In the genomic region with DNA sequence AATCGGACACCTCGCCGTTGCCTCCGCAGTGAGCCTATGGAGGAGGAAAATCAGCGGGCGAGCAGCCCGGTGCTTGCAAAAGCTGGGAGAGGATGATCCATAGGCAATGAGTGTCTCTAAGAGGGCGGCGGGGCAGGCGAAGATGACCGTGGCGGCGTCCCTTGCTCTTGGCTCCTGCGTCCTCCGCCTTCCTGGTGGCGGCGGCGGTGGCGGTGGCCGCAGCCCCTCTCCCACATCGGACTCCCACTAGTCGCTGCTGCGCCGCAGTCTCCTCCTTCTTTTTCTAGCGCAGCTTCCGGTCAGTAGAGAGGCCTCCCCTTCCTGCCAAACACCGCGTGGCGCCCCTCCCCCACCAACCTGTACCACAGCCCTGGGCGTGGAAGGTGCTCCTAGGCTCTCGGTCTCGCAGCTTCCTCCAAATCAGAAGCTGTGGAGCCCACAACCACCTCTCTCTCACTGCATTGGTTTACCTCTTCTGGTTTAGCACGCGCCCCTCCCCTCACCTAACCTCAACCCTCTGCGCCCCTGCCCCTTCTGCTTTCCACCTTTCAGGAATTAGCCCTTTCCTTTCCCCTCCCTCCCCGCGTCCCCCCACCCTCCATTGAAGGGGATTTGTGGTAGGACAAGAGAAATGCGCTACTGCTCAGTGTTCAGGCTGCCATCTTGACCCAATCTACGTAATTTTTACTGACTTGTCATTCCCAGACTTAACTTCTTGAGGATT, we compare ENCODE assay signal across 1 cellular context.
TF ChIP-seq lines count a peak whose summit lies in the region.

A gene (minus strand): TSS at position 271 of the 724 bp plus-strand sequence. CDS start 594 bp downstream, outside the sequence.

TF ChIP-seq in GM12878, 131 proteins besides CTCF, POLR2A, EP300 and RAD21 (continued from another document and continues in another):
- TF ChIP-seq, protein P1, sequence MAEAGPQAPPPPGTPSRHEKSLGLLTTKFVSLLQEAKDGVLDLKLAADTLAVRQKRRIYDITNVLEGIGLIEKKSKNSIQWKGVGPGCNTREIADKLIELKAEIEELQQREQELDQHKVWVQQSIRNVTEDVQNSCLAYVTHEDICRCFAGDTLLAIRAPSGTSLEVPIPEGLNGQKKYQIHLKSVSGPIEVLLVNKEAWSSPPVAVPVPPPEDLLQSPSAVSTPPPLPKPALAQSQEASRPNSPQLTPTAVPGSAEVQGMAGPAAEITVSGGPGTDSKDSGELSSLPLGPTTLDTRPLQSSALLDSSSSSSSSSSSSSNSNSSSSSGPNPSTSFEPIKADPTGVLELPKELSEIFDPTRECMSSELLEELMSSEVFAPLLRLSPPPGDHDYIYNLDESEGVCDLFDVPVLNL (IDR thresholded peaks at IDR 0.05; ENCODE audit: low read depth, low read length), result no peak
- TF ChIP-seq TARDBP (IDR thresholded peaks at IDR 0.05; ENCODE audit: borderline replicate concordance) (peak; percentile 68; the same call in 1 of the 2 replicates), PAX5 (IDR thresholded peaks at IDR 0.05; ENCODE audit: borderline replicate concordance, low read depth, low read length) (no peak), NBN (IDR thresholded peaks at IDR 0.05) (no peak), MXI1 (IDR thresholded peaks at IDR 0.05; ENCODE audit: low read depth, low read length) (peak; percentile 38; the same call in 1 of the 2 replicates), ZNF622 (IDR thresholded peaks at IDR 0.05) (no peak), POU2F2 (IDR thresholded peaks at IDR 0.05; ENCODE audit: borderline replicate concordance, low read depth, low read length) (0 out of 3 replicates have a peak, but pooled peaks have one; percentile 20), CBFB (IDR thresholded peaks at IDR 0.05; ENCODE audit: low read depth) (no peak; the same call in 1 of the 2 replicates), ZZZ3 (IDR thresholded peaks at IDR 0.05; ENCODE audit: control insufficient read depth, insufficient read length, low read depth) (no peak), RUNX3 (IDR thresholded peaks at IDR 0.05; ENCODE audit: low read length) (peak; percentile 58), YY1 (IDR thresholded peaks at IDR 0.05; ENCODE audit: low read depth, low read length) (0 out of 2 replicates have a peak, but pooled peaks have one; percentile 23), RELA (IDR thresholded peaks at IDR 0.05; ENCODE audit: borderline replicate concordance, partially characterized antibody) (no peak), SMARCA5 (IDR thresholded peaks at IDR 0.05) (no peak), LARP7 (IDR thresholded peaks at IDR 0.05) (no peak), SUPT20H (IDR thresholded peaks at IDR 0.05; ENCODE audit: borderline replicate concordance, control insufficient read depth, low read depth, low read length) (no peak), BCL11A (IDR thresholded peaks at IDR 0.05; ENCODE audit: low read depth, low read length) (no peak), ZSCAN29 (IDR thresholded peaks at IDR 0.05) (no peak), HDGF (IDR thresholded peaks at IDR 0.05) (no peak), MTA3 (IDR thresholded peaks at IDR 0.05; ENCODE audit: borderline replicate concordance, low read length) (no peak), ESRRA (IDR thresholded peaks at IDR 0.05; ENCODE audit: low read length) (no peak), CBX5 (IDR thresholded peaks at IDR 0.05; ENCODE audit: low read depth) (no peak), YBX1 (IDR thresholded peaks at IDR 0.05) (no peak), ASH2L (IDR thresholded peaks at IDR 0.05; ENCODE audit: borderline replicate concordance, low read depth) (no peak), GABPA (IDR thresholded peaks at IDR 0.05; ENCODE audit: low read depth) (peak; percentile 69), RB1 (IDR thresholded peaks at IDR 0.05; ENCODE audit: borderline replicate concordance) (no peak)
- TF ChIP-seq, protein P2, sequence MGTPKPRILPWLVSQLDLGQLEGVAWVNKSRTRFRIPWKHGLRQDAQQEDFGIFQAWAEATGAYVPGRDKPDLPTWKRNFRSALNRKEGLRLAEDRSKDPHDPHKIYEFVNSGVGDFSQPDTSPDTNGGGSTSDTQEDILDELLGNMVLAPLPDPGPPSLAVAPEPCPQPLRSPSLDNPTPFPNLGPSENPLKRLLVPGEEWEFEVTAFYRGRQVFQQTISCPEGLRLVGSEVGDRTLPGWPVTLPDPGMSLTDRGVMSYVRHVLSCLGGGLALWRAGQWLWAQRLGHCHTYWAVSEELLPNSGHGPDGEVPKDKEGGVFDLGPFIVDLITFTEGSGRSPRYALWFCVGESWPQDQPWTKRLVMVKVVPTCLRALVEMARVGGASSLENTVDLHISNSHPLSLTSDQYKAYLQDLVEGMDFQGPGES (IDR thresholded peaks at IDR 0.05), result no peak
- TF ChIP-seq, protein P3, sequence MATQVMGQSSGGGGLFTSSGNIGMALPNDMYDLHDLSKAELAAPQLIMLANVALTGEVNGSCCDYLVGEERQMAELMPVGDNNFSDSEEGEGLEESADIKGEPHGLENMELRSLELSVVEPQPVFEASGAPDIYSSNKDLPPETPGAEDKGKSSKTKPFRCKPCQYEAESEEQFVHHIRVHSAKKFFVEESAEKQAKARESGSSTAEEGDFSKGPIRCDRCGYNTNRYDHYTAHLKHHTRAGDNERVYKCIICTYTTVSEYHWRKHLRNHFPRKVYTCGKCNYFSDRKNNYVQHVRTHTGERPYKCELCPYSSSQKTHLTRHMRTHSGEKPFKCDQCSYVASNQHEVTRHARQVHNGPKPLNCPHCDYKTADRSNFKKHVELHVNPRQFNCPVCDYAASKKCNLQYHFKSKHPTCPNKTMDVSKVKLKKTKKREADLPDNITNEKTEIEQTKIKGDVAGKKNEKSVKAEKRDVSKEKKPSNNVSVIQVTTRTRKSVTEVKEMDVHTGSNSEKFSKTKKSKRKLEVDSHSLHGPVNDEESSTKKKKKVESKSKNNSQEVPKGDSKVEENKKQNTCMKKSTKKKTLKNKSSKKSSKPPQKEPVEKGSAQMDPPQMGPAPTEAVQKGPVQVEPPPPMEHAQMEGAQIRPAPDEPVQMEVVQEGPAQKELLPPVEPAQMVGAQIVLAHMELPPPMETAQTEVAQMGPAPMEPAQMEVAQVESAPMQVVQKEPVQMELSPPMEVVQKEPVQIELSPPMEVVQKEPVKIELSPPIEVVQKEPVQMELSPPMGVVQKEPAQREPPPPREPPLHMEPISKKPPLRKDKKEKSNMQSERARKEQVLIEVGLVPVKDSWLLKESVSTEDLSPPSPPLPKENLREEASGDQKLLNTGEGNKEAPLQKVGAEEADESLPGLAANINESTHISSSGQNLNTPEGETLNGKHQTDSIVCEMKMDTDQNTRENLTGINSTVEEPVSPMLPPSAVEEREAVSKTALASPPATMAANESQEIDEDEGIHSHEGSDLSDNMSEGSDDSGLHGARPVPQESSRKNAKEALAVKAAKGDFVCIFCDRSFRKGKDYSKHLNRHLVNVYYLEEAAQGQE (IDR thresholded peaks at IDR 0.05; ENCODE audit: low read depth, low read length), result no peak
- TF ChIP-seq, protein P4, sequence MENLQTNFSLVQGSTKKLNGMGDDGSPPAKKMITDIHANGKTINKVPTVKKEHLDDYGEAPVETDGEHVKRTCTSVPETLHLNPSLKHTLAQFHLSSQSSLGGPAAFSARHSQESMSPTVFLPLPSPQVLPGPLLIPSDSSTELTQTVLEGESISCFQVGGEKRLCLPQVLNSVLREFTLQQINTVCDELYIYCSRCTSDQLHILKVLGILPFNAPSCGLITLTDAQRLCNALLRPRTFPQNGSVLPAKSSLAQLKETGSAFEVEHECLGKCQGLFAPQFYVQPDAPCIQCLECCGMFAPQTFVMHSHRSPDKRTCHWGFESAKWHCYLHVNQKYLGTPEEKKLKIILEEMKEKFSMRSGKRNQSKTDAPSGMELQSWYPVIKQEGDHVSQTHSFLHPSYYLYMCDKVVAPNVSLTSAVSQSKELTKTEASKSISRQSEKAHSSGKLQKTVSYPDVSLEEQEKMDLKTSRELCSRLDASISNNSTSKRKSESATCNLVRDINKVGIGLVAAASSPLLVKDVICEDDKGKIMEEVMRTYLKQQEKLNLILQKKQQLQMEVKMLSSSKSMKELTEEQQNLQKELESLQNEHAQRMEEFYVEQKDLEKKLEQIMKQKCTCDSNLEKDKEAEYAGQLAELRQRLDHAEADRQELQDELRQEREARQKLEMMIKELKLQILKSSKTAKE (IDR thresholded peaks at IDR 0.05; ENCODE audit: low read depth, poor library complexity, severe bottlenecking), result no peak
- TF ChIP-seq, protein P5, sequence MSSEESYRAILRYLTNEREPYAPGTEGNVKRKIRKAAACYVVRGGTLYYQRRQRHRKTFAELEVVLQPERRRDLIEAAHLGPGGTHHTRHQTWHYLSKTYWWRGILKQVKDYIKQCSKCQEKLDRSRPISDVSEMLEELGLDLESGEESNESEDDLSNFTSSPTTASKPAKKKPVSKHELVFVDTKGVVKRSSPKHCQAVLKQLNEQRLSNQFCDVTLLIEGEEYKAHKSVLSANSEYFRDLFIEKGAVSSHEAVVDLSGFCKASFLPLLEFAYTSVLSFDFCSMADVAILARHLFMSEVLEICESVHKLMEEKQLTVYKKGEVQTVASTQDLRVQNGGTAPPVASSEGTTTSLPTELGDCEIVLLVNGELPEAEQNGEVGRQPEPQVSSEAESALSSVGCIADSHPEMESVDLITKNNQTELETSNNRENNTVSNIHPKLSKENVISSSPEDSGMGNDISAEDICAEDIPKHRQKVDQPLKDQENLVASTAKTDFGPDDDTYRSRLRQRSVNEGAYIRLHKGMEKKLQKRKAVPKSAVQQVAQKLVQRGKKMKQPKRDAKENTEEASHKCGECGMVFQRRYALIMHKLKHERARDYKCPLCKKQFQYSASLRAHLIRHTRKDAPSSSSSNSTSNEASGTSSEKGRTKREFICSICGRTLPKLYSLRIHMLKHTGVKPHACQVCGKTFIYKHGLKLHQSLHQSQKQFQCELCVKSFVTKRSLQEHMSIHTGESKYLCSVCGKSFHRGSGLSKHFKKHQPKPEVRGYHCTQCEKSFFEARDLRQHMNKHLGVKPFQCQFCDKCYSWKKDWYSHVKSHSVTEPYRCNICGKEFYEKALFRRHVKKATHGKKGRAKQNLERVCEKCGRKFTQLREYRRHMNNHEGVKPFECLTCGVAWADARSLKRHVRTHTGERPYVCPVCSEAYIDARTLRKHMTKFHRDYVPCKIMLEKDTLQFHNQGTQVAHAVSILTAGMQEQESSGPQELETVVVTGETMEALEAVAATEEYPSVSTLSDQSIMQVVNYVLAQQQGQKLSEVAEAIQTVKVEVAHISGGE (CRISPR knock-in tag; IDR thresholded peaks at IDR 0.05), result no peak
- TF ChIP-seq, protein P6, sequence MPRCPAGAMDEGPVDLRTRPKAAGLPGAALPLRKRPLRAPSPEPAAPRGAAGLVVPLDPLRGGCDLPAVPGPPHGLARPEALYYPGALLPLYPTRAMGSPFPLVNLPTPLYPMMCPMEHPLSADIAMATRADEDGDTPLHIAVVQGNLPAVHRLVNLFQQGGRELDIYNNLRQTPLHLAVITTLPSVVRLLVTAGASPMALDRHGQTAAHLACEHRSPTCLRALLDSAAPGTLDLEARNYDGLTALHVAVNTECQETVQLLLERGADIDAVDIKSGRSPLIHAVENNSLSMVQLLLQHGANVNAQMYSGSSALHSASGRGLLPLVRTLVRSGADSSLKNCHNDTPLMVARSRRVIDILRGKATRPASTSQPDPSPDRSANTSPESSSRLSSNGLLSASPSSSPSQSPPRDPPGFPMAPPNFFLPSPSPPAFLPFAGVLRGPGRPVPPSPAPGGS (IDR thresholded peaks at IDR 0.05; ENCODE audit: borderline replicate concordance, insufficient read depth, low read depth, low read length, poor library complexity, severe bottlenecking), result no peak
- TF ChIP-seq, protein P7, sequence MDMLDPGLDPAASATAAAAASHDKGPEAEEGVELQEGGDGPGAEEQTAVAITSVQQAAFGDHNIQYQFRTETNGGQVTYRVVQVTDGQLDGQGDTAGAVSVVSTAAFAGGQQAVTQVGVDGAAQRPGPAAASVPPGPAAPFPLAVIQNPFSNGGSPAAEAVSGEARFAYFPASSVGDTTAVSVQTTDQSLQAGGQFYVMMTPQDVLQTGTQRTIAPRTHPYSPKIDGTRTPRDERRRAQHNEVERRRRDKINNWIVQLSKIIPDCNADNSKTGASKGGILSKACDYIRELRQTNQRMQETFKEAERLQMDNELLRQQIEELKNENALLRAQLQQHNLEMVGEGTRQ (IDR thresholded peaks at IDR 0.05; ENCODE audit: borderline replicate concordance, low read depth, low read length), result no peak
- TF ChIP-seq, protein P8, sequence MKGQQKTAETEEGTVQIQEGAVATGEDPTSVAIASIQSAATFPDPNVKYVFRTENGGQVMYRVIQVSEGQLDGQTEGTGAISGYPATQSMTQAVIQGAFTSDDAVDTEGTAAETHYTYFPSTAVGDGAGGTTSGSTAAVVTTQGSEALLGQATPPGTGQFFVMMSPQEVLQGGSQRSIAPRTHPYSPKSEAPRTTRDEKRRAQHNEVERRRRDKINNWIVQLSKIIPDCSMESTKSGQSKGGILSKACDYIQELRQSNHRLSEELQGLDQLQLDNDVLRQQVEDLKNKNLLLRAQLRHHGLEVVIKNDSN (IDR thresholded peaks at IDR 0.05; ENCODE audit: borderline replicate concordance, extremely low read length, insufficient read depth, low read depth, low read length), result no peak
- TF ChIP-seq, protein P9, sequence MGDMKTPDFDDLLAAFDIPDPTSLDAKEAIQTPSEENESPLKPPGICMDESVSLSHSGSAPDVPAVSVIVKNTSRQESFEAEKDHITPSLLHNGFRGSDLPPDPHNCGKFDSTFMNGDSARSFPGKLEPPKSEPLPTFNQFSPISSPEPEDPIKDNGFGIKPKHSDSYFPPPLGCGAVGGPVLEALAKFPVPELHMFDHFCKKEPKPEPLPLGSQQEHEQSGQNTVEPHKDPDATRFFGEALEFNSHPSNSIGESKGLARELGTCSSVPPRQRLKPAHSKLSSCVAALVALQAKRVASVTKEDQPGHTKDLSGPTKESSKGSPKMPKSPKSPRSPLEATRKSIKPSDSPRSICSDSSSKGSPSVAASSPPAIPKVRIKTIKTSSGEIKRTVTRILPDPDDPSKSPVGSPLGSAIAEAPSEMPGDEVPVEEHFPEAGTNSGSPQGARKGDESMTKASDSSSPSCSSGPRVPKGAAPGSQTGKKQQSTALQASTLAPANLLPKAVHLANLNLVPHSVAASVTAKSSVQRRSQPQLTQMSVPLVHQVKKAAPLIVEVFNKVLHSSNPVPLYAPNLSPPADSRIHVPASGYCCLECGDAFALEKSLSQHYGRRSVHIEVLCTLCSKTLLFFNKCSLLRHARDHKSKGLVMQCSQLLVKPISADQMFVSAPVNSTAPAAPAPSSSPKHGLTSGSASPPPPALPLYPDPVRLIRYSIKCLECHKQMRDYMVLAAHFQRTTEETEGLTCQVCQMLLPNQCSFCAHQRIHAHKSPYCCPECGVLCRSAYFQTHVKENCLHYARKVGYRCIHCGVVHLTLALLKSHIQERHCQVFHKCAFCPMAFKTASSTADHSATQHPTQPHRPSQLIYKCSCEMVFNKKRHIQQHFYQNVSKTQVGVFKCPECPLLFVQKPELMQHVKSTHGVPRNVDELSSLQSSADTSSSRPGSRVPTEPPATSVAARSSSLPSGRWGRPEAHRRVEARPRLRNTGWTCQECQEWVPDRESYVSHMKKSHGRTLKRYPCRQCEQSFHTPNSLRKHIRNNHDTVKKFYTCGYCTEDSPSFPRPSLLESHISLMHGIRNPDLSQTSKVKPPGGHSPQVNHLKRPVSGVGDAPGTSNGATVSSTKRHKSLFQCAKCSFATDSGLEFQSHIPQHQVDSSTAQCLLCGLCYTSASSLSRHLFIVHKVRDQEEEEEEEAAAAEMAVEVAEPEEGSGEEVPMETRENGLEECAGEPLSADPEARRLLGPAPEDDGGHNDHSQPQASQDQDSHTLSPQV (IDR thresholded peaks at IDR 0.05), result no peak
- TF ChIP-seq, protein P10, sequence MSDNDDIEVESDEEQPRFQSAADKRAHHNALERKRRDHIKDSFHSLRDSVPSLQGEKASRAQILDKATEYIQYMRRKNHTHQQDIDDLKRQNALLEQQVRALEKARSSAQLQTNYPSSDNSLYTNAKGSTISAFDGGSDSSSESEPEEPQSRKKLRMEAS (IDR thresholded peaks at IDR 0.05; ENCODE audit: low read depth, low read length), result peak; percentile 74; the same call in 1 of the 2 replicates
